14 cellular contexts compared by ENCODE assay signal in the genomic region with DNA sequence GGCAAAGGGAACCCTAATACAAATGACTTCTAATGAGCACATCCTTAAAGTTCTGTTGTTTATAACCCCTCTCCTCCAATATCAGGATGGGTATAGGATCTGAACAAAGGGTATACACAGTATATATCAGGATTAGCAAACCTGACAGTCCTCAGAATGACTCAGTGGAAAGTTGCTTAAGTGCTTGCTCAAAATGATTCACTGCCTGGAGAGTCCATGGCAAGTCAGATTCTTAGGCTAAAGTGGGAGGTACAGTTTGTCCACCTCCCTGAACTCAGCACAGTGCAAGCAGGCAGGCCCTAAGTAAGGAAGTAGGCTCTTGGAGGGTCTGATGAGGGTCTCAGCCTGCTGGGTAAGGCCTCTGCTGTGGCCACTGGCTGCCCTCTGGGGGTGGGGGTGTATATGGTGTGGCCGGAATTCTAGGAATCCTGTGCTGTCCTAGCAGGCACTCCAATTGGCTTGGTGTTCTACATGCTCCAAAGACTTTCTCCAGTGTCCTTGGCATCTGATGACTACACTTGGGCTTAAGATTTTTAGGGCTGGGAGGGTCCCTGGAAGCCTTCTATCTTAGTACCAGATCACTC. TPM values are rescaled to one million over a fixed set of nuclear protein-coding genes. Genes with fewer than 3 reads are reported as not detected.
DNase-seq lines count a peak whose midpoint lies in the region; ATAC-seq and TF ChIP-seq lines count a peak whose summit lies in the region.
"Had no signal": no experiment of that assay in that cellular context is flagged by ENCODE, and none has a peak within 500 bp of the region (broad histone marks: within the 10 kb centered on the region; RNA-seq: fewer than 3 reads in every experiment).

No MANE protein-coding gene starts in this region.

- no peaks in the 10 kb centered on the region for H3K36me3 Mint-ChIP-seq in WTC11
- no peaks in the 10 kb centered on the region for H3K36me3 Mint-ChIP-seq in stimulated activated effector memory CD8-positive, alpha-beta T cell treated with anti-CD3 and anti-CD28 coated beads, Interleukin-12 subunit alpha, Interleukin-12 subunit beta, amount 100 ng/mL, for 72 hours
- no peaks in the 10 kb centered on the region for H3K36me3 Mint-ChIP-seq in progenitor cell of endocrine pancreas (ENCODE audit: insufficient read depth)
- H3K36me3 Mint-ChIP-seq: activated naive CD4-positive, alpha-beta T cell treated with anti-CD3 and anti-CD28 coated beads, Interleukin-2, amount 50 U/mL, for 24 hours had no signal

- H3K27ac Mint-ChIP-seq in WTC11: no peak overlapping the region
- no peak overlapping the region for H3K27ac Mint-ChIP-seq in stimulated activated effector memory CD8-positive, alpha-beta T cell treated with anti-CD3 and anti-CD28 coated beads, Interleukin-12 subunit alpha, Interleukin-12 subunit beta, amount 100 ng/mL, for 72 hours
- H3K27ac Mint-ChIP-seq in progenitor cell of endocrine pancreas: no peak overlapping the region
- H3K27ac Mint-ChIP-seq: activated naive CD4-positive, alpha-beta T cell treated with anti-CD3 and anti-CD28 coated beads, Interleukin-2, amount 50 U/mL, for 24 hours; dendritic cell treated with granulocyte-macrophage colony-stimulating factor and Interleukin-4, amounts not matched to agents 40 ng/mL and 50 ng/mL, for 4 days had no signal

- no peaks in the 10 kb centered on the region for H3K27me3 ChIP-seq in H7 (ENCODE audit: control insufficient read depth, insufficient read depth, low read length)
- no peaks in the 10 kb centered on the region for H3K27me3 ChIP-seq in upper lobe of right lung

- intact Hi-C loops in upper lobe of right lung (cut with DNase I): no loop called here

- no peaks in the 10 kb centered on the region for H3K9me3 Mint-ChIP-seq in WTC11
- no peaks in the 10 kb centered on the region for H3K9me3 Mint-ChIP-seq in stimulated activated effector memory CD8-positive, alpha-beta T cell treated with anti-CD3 and anti-CD28 coated beads, Interleukin-12 subunit alpha, Interleukin-12 subunit beta, amount 100 ng/mL, for 72 hours
- H3K9me3 Mint-ChIP-seq in progenitor cell of endocrine pancreas (ENCODE audit: low read depth): no peaks in the 10 kb centered on the region
- H3K9me3 Mint-ChIP-seq: activated naive CD4-positive, alpha-beta T cell treated with anti-CD3 and anti-CD28 coated beads, Interleukin-2, amount 50 U/mL, for 24 hours; dendritic cell treated with granulocyte-macrophage colony-stimulating factor and Interleukin-4, amounts not matched to agents 40 ng/mL and 50 ng/mL, for 4 days had no signal

- H3K9me3 ChIP-seq in upper lobe of right lung: no peaks in the 10 kb centered on the region

- TF ChIP-seq CTCF in WTC11 (IDR thresholded peaks at IDR 0.05) (no peak), foreskin fibroblast (IDR thresholded peaks at IDR 0.05; ENCODE audit: low read depth, low read length) (no peak), upper lobe of right lung (IDR thresholded peaks at IDR 0.05) (no peak), progenitor cell of endocrine pancreas (IDR thresholded peaks at IDR 0.05; ENCODE audit: unreplicated experiment) (no peak)

- no peaks in the 10 kb centered on the region for H3K4me1 ChIP-seq in upper lobe of right lung

- ATAC-seq in WTC11: peak; percentile 69
- ATAC-seq in upper lobe of right lung: peak; percentile 20
- no peak for ATAC-seq in stimulated activated effector memory CD8-positive, alpha-beta T cell treated with anti-CD3 and anti-CD28 coated beads, Interleukin-12 subunit alpha, Interleukin-12 subunit beta, amount 100 ng/mL, for 72 hours

- DNase-seq in H7: peak; percentile 25
- DNase-seq in WTC11 (ENCODE audit: low spot score): no peak
- DNase-seq in foreskin fibroblast: peak; percentile 62 to 84
- DNase-seq in upper lobe of right lung: no peak
- DNase-seq in stimulated activated effector memory CD8-positive, alpha-beta T cell treated with anti-CD3 and anti-CD28 coated beads, Interleukin-12 subunit alpha, Interleukin-12 subunit beta, amount 100 ng/mL, for 72 hours (ENCODE audit: low spot score in 2 of 2): no peak
- DNase-seq in NCI-H187 (lab: John Stamatoyannopoulos, UW): no peak
- no peak for DNase-seq in progenitor cell of endocrine pancreas (ENCODE audit: low spot score, unreplicated experiment)
- DNase-seq: KG1; stimulated activated CD4-positive, alpha-beta T cell treated with anti-CD3 and anti-CD28 coated beads, Interleukin-4, amount 100 ng/mL, for 4 hours had no signal

- no peak overlapping the region for H3K27ac ChIP-seq in upper lobe of right lung

- POLR2A ChIA-PET in WTC11 (lab: Charles Lee): no interaction called here

- H3K4me3 ChIP-seq in H7 (ENCODE audit: insufficient read depth, low read depth, low read length) (no peak overlapping the region), foreskin fibroblast (ENCODE audit: low read depth in 1 of 2, low read length in 2 of 2) (no peak overlapping the region), upper lobe of right lung (no peak overlapping the region)

- H3K4me1 Mint-ChIP-seq in WTC11: peaks cover 7% of the 10 kb centered on the region; the same call in 1 of the 2 replicates
- H3K4me1 Mint-ChIP-seq in stimulated activated effector memory CD8-positive, alpha-beta T cell treated with anti-CD3 and anti-CD28 coated beads, Interleukin-12 subunit alpha, Interleukin-12 subunit beta, amount 100 ng/mL, for 72 hours: no peaks in the 10 kb centered on the region
- H3K4me1 Mint-ChIP-seq in progenitor cell of endocrine pancreas (ENCODE audit: low read depth): peaks cover 4% of the 10 kb centered on the region
- H3K4me1 Mint-ChIP-seq: activated naive CD4-positive, alpha-beta T cell treated with anti-CD3 and anti-CD28 coated beads, Interleukin-2, amount 50 U/mL, for 24 hours had no signal

- no peaks in the 10 kb centered on the region for H3K27me3 Mint-ChIP-seq in WTC11 (ENCODE audit: low read depth)
- H3K27me3 Mint-ChIP-seq in progenitor cell of endocrine pancreas: no peaks in the 10 kb centered on the region
- H3K27me3 Mint-ChIP-seq: activated naive CD4-positive, alpha-beta T cell treated with anti-CD3 and anti-CD28 coated beads, Interleukin-2, amount 50 U/mL, for 24 hours; dendritic cell treated with granulocyte-macrophage colony-stimulating factor and Interleukin-4, amounts not matched to agents 40 ng/mL and 50 ng/mL, for 4 days had no signal

- H3K36me3 ChIP-seq in H7 (replicated peaks; ENCODE audit: control insufficient read depth, insufficient read depth, low read length) (no peaks in the 10 kb centered on the region), upper lobe of right lung (no peaks in the 10 kb centered on the region)

- CTCF ChIA-PET in WTC11 (lab: Charles Lee): no interaction called here

- H3K4me3 Mint-ChIP-seq in WTC11 (no peak overlapping the region), progenitor cell of endocrine pancreas (ENCODE audit: low read depth) (no peak overlapping the region)
- H3K4me3 Mint-ChIP-seq in stimulated activated effector memory CD8-positive, alpha-beta T cell treated with anti-CD3 and anti-CD28 coated beads, Interleukin-12 subunit alpha, Interleukin-12 subunit beta, amount 100 ng/mL, for 72 hours: no peak overlapping the region
- H3K4me3 Mint-ChIP-seq: activated naive CD4-positive, alpha-beta T cell treated with anti-CD3 and anti-CD28 coated beads, Interleukin-2, amount 50 U/mL, for 24 hours; dendritic cell treated with granulocyte-macrophage colony-stimulating factor and Interleukin-4, amounts not matched to agents 40 ng/mL and 50 ng/mL, for 4 days had no signal

TF ChIP-seq in WTC11, 78 proteins besides CTCF, POLR2A, EP300 and RAD21 (continues in another document):
- no peak for TF ChIP-seq ZNF219 (CRISPR knock-in tag; IDR thresholded peaks at IDR 0.05; ENCODE audit: borderline replicate concordance)
- TF ChIP-seq, protein P1, sequence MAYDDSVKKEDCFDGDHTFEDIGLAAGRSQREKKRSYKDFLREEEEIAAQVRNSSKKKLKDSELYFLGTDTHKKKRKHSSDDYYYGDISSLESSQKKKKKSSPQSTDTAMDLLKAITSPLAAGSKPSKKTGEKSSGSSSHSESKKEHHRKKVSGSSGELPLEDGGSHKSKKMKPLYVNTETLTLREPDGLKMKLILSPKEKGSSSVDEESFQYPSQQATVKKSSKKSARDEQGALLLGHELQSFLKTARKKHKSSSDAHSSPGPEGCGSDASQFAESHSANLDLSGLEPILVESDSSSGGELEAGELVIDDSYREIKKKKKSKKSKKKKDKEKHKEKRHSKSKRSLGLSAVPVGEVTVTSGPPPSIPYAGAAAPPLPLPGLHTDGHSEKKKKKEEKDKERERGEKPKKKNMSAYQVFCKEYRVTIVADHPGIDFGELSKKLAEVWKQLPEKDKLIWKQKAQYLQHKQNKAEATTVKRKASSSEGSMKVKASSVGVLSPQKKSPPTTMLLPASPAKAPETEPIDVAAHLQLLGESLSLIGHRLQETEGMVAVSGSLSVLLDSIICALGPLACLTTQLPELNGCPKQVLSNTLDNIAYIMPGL (CRISPR knock-in tag; IDR thresholded peaks at IDR 0.05): no peak
- no peak for TF ChIP-seq GTF2I (CRISPR knock-in tag; conservative IDR thresholded peaks at IDR 0.05)
- TF ChIP-seq ZNF317 (CRISPR knock-in tag; IDR thresholded peaks at IDR 0.05; ENCODE audit: borderline replicate concordance, low read depth): no peak
- TF ChIP-seq ATF1 (CRISPR knock-in tag; IDR thresholded peaks at IDR 0.05): no peak
- TF ChIP-seq, protein P2, sequence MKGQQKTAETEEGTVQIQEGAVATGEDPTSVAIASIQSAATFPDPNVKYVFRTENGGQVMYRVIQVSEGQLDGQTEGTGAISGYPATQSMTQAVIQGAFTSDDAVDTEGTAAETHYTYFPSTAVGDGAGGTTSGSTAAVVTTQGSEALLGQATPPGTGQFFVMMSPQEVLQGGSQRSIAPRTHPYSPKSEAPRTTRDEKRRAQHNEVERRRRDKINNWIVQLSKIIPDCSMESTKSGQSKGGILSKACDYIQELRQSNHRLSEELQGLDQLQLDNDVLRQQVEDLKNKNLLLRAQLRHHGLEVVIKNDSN (CRISPR knock-in tag; IDR thresholded peaks at IDR 0.05): no peak
- TF ChIP-seq, protein P3, sequence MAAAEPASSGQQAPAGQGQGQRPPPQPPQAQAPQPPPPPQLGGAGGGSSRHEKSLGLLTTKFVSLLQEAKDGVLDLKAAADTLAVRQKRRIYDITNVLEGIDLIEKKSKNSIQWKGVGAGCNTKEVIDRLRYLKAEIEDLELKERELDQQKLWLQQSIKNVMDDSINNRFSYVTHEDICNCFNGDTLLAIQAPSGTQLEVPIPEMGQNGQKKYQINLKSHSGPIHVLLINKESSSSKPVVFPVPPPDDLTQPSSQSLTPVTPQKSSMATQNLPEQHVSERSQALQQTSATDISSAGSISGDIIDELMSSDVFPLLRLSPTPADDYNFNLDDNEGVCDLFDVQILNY (CRISPR knock-in tag; IDR thresholded peaks at IDR 0.05): no peak

RNA-seq across cellular contexts. Expression of a gene that starts 54.3 kb away (rescaled TPM):
- 7.1 and 7.3 TPM in 2 replicates for total RNA-seq in H7 (2014; rRNA removed; shearing (Covaris generic))
- 11.1 to 11.5 TPM (median 11.5 TPM) in 3 replicates for total RNA-seq in WTC11 (2021)
- 95.8 TPM for total RNA-seq in upper lobe of right lung
- total RNA-seq in progenitor cell of endocrine pancreas: 17.8 and 19.7 TPM in 2 replicates
- total RNA-seq: activated CD8-positive, alpha-beta memory T cell treated with anti-CD3 and anti-CD28 coated beads for 36 hours; pulmonary artery endothelial cell; T-helper 2 cell treated with Interferon-gamma antibody and Interleukin-4, amounts not matched to agents 100 ng/mL and 5 ng/mL, for 36 hours had no signal

Comparison
In these comparisons a context has a peak if more than half of its experiments do, and no peak if none do; other contexts are left out.
1. DNase-seq: peak in H7 (single experiment) and foreskin fibroblast (2 of 2); none in WTC11 (single experiment), upper lobe of right lung (single experiment), stimulated activated effector memory CD8-positive, alpha-beta T cell treated with anti-CD3 and anti-CD28 coated beads, Interleukin-12 subunit alpha, Interleukin-12 subunit beta, amount 100 ng/mL, for 72 hours (0 of 2), NCI-H187 (0 of 2) and progenitor cell of endocrine pancreas (single experiment).